ENCODE assay signal across 1 cellular context in the genomic region with DNA sequence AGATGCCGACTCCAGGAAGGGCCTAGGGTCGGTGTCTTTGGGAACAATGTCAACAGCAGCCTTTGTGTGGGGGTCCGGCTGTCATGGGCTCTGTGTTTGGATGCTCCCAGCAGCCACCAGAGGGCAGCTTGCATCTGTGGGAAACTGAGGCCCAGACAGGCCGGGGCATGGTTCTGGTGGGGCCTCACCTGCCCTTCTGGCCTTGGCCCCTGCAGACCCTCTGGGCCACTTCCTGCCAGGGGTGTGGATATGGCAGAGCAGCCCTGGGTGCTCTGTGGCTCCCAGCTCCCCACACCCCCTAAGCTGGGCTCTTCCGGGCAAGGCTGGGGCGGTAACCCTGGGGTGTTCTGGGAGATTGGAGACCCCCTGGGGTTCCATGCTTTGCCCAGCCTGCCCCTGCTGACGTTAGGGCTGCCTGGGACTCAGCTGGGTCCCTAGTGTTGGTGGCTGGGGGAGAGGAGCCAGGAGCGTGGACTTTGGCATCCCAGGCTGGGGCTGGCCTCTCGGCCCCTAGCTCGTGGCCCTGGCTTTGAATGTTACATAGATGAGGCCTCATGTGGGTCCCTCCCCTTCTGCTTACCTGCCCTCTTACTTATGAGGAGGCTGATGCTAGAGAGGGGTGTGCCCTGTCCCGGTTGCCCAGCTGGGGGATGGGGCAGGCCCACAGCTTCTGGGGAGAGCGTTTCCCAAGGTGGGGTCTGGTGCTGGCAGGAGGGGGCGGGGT.
TF ChIP-seq lines count a peak whose summit lies in the region.

No MANE protein-coding gene starts in this region.

TF ChIP-seq in HepG2, 621 proteins besides CTCF, POLR2A, EP300 and RAD21 (continued from another document):
- TF ChIP-seq, protein P1, sequence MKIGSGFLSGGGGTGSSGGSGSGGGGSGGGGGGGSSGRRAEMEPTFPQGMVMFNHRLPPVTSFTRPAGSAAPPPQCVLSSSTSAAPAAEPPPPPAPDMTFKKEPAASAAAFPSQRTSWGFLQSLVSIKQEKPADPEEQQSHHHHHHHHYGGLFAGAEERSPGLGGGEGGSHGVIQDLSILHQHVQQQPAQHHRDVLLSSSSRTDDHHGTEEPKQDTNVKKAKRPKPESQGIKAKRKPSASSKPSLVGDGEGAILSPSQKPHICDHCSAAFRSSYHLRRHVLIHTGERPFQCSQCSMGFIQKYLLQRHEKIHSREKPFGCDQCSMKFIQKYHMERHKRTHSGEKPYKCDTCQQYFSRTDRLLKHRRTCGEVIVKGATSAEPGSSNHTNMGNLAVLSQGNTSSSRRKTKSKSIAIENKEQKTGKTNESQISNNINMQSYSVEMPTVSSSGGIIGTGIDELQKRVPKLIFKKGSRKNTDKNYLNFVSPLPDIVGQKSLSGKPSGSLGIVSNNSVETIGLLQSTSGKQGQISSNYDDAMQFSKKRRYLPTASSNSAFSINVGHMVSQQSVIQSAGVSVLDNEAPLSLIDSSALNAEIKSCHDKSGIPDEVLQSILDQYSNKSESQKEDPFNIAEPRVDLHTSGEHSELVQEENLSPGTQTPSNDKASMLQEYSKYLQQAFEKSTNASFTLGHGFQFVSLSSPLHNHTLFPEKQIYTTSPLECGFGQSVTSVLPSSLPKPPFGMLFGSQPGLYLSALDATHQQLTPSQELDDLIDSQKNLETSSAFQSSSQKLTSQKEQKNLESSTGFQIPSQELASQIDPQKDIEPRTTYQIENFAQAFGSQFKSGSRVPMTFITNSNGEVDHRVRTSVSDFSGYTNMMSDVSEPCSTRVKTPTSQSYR (CRISPR knock-in tag; IDR thresholded peaks at IDR 0.05; ENCODE audit: borderline replicate concordance): peak; percentile 41; the same call in 1 of the 2 replicates
- TF ChIP-seq ZNF841 (CRISPR knock-in tag; IDR thresholded peaks at IDR 0.05; ENCODE audit: borderline replicate concordance): no peak
- TF ChIP-seq ZNF766 (CRISPR knock-in tag; IDR thresholded peaks at IDR 0.05; ENCODE audit: borderline replicate concordance): no peak
- no peak for TF ChIP-seq ZNF33A (CRISPR knock-in tag; IDR thresholded peaks at IDR 0.05; ENCODE audit: borderline replicate concordance)
- no peak for TF ChIP-seq KLF12 (CRISPR knock-in tag; IDR thresholded peaks at IDR 0.05; ENCODE audit: borderline replicate concordance)
- TF ChIP-seq, protein P2, sequence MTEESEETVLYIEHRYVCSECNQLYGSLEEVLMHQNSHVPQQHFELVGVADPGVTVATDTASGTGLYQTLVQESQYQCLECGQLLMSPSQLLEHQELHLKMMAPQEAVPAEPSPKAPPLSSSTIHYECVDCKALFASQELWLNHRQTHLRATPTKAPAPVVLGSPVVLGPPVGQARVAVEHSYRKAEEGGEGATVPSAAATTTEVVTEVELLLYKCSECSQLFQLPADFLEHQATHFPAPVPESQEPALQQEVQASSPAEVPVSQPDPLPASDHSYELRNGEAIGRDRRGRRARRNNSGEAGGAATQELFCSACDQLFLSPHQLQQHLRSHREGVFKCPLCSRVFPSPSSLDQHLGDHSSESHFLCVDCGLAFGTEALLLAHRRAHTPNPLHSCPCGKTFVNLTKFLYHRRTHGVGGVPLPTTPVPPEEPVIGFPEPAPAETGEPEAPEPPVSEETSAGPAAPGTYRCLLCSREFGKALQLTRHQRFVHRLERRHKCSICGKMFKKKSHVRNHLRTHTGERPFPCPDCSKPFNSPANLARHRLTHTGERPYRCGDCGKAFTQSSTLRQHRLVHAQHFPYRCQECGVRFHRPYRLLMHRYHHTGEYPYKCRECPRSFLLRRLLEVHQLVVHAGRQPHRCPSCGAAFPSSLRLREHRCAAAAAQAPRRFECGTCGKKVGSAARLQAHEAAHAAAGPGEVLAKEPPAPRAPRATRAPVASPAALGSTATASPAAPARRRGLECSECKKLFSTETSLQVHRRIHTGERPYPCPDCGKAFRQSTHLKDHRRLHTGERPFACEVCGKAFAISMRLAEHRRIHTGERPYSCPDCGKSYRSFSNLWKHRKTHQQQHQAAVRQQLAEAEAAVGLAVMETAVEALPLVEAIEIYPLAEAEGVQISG (CRISPR knock-in tag; IDR thresholded peaks at IDR 0.05): no peak
- peak; percentile 46 for TF ChIP-seq AGO2 (optimal IDR thresholded peaks at IDR 0.05; ENCODE audit: low read depth, low read length)
- TF ChIP-seq CREB3 (CRISPR knock-in tag; IDR thresholded peaks at IDR 0.05): no peak
- TF ChIP-seq SCMH1 (CRISPR knock-in tag; IDR thresholded peaks at IDR 0.05; ENCODE audit: borderline replicate concordance): no peak
